In the genomic region with DNA sequence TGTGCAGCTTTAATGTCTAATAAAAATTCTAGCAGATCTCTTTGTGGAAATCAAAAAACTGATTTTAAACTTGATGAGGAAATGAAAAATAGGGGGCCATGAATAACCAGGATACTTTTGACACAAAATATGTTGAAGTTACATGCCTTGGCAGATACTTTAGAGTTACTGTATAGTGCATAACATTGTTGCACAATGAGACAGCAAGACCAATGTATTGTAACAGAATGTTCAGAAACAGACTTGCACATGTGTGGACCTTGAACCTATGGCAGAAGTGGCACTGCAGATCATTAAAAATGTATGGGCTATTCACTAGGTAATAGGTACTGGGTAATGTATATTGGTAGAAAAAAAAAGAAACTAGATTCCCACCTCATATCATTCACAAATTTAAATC, we compare ENCODE assay signal across 8 cellular contexts.
"Had no signal": no experiment of that assay in that cellular context is flagged by ENCODE, and none has a peak within 500 bp of the region (broad histone marks: within the 10 kb centered on the region; RNA-seq: fewer than 3 reads in every experiment).

No MANE protein-coding gene starts in this region.

- ATAC-seq: GM12878 had no signal

- H3K4me3 ChIP-seq: GM12878 had no signal

- DNase-seq: GDM1, GF-D8 had no signal

- FAIRE-seq: G401.6, GM12878, GM12891, GM12892, GM18507, GM19239 had no signal
